In genomic region chr3:152200476-152201422, GRCh38 we compare ENCODE assay signal across 9 cellular contexts.
DNase-seq lines count a peak whose midpoint lies in the region; ATAC-seq and TF ChIP-seq lines count a peak whose summit lies in the region.
"Had no signal": no experiment of that assay in that cellular context is flagged by ENCODE, and none has a peak within 500 bp of the region (broad histone marks: within the 10 kb centered on the region; RNA-seq: fewer than 3 reads in every experiment).

No MANE protein-coding gene starts in this region.

- TF ChIP-seq POLR2A in adrenal gland (IDR thresholded peaks at IDR 0.05) = no peak

- no peaks in the 10 kb centered on the region for H3K27me3 Mint-ChIP-seq in CD4-positive, alpha-beta T cell
- no peaks in the 10 kb centered on the region for H3K27me3 Mint-ChIP-seq in natural killer cell treated with Interleukin-12 subunit alpha and Interleukin-12 subunit beta and Interleukin-15 and Interleukin-18, amount 100 ng/mL, for 72 hours

- no peaks in the 10 kb centered on the region for H3K36me3 ChIP-seq in adrenal gland (replicated peaks in 1 of 2)

- peaks cover 11% of the 10 kb centered on the region for H3K36me3 Mint-ChIP-seq in CD4-positive, alpha-beta T cell (ENCODE audit: low read depth)
- H3K36me3 Mint-ChIP-seq in natural killer cell treated with Interleukin-12 subunit alpha and Interleukin-12 subunit beta and Interleukin-15 and Interleukin-18, amount 100 ng/mL, for 72 hours = no peaks in the 10 kb centered on the region

- intact Hi-C loops in CD4-positive, alpha-beta T cell (cut with DNase I, micrococcal nuclease) = loop anchor here in 1 of 2 experiments (2.0 to 5.0 kb wide), 2 partner anchors 44 to 57 kb away; no protein-coding TSS in a partner anchor
- intact Hi-C loops in adrenal gland (cut with DNase I) = no loop called here

- ATAC-seq in CD4-positive, alpha-beta T cell (ENCODE audit: poor library complexity) = peak; percentile 31
- ATAC-seq in HG03280 (IDR thresholded peaks at IDR 0.05; ENCODE audit: unreplicated experiment) (peak; percentile 34), GM19023 (IDR thresholded peaks at IDR 0.05; ENCODE audit: unreplicated experiment) (no peak)
- peak in 1 of 2 donors; percentile 34 for ATAC-seq in natural killer cell treated with Interleukin-12 subunit alpha and Interleukin-12 subunit beta and Interleukin-15 and Interleukin-18, amount 100 ng/mL, for 72 hours
- ATAC-seq: Panc1 had no signal

- H3K27me3 ChIP-seq in CD4-positive, alpha-beta T cell (ENCODE audit: control insufficient read depth, insufficient read depth, low read length) = no peaks in the 10 kb centered on the region
- H3K27me3 ChIP-seq in adrenal gland = no peaks in the 10 kb centered on the region

- POLR2A ChIA-PET in CD4-positive, alpha-beta T cell (lab: Charles Lee) = interaction anchor here (0.6 to 12.8 kb wide), 12 partner anchors 8 to 109 kb away, joined by 3 to 185 read pairs (median 12); partner anchors contain the start of gene MBNL1

- peaks cover 0 to 7% of the 10 kb centered on the region in 2 donors for H3K4me1 ChIP-seq in adrenal gland (replicated peaks in 1 of 2)

- CTCF ChIA-PET in CD4-positive, alpha-beta T cell (lab: Charles Lee) = interaction anchor here (2.4 to 3.0 kb wide), 2 partner anchors 17 to 43 kb away, joined by 7 to 9 read pairs; no protein-coding TSS in a partner anchor

- peak overlapping the region in 1 of 4 donors; percentile 25 for H3K4me3 ChIP-seq in adrenal gland

- no peak for TF ChIP-seq CTCF in CD4-positive, alpha-beta T cell (IDR thresholded peaks at IDR 0.05)
- TF ChIP-seq CTCF in adrenal gland (IDR thresholded peaks at IDR 0.05) = no peak

- DNase-seq in CD4-positive, alpha-beta T cell = no peak
- DNase-seq in adrenal gland = no peak
- no peak for DNase-seq in natural killer cell treated with Interleukin-12 subunit alpha and Interleukin-12 subunit beta and Interleukin-15 and Interleukin-18, amount 100 ng/mL, for 72 hours (ENCODE audit: low spot score)
- DNase-seq in kidney glomerular epithelial cell (lab: John Stamatoyannopoulos, UW) = no peak
- no peak for DNase-seq in activated CD8-positive, alpha-beta memory T cell treated with anti-CD3 and anti-CD28 coated beads, Interleukin-2, amount 50 U/mL, for 4 hours
- DNase-seq in activated effector memory CD4-positive, alpha-beta T cell treated with Interleukin-2 at 50 U/mL for 16 hours = no peak

- no peaks in the 10 kb centered on the region for H3K9me3 ChIP-seq in CD4-positive, alpha-beta T cell (ENCODE audit: control insufficient read depth, low read length)
- no peaks in the 10 kb centered on the region for H3K9me3 ChIP-seq in adrenal gland (replicated peaks in 1 of 3)

- H3K9me3 Mint-ChIP-seq in CD4-positive, alpha-beta T cell = no peaks in the 10 kb centered on the region
- no peaks in the 10 kb centered on the region for H3K9me3 Mint-ChIP-seq in natural killer cell treated with Interleukin-12 subunit alpha and Interleukin-12 subunit beta and Interleukin-15 and Interleukin-18, amount 100 ng/mL, for 72 hours

- H3K27ac ChIP-seq in CD4-positive, alpha-beta T cell (ENCODE audit: low read depth, low read length) = peak overlapping the region; percentile 62
- peak overlapping the region in 4 of 5 donors; percentile 16 to 61 (median 44) for H3K27ac ChIP-seq in adrenal gland

- peaks cover 87% of the 10 kb centered on the region for H3K4me1 Mint-ChIP-seq in CD4-positive, alpha-beta T cell (ENCODE audit: low read depth)
- peaks cover 62 to 79% of the 10 kb centered on the region in 2 donors for H3K4me1 Mint-ChIP-seq in natural killer cell treated with Interleukin-12 subunit alpha and Interleukin-12 subunit beta and Interleukin-15 and Interleukin-18, amount 100 ng/mL, for 72 hours (ENCODE audit: low read depth in 2 of 2)

- peak overlapping the region; percentile 96 for H3K27ac Mint-ChIP-seq in CD4-positive, alpha-beta T cell
- H3K27ac Mint-ChIP-seq in natural killer cell treated with Interleukin-12 subunit alpha and Interleukin-12 subunit beta and Interleukin-15 and Interleukin-18, amount 100 ng/mL, for 72 hours = peak overlapping the region; percentile 94 to 98

- H3K4me3 Mint-ChIP-seq in CD4-positive, alpha-beta T cell = peak overlapping the region; percentile 80
- peak overlapping the region; percentile 86 for H3K4me3 Mint-ChIP-seq in natural killer cell treated with Interleukin-12 subunit alpha and Interleukin-12 subunit beta and Interleukin-15 and Interleukin-18, amount 100 ng/mL, for 72 hours

- WGBS in adrenal gland, 4 donors = 55 to 63% (median 57%) methylated on average over 3 of the region's 3 CpGs
